ENCODE assay signal across 25 cellular contexts in the genomic region with DNA sequence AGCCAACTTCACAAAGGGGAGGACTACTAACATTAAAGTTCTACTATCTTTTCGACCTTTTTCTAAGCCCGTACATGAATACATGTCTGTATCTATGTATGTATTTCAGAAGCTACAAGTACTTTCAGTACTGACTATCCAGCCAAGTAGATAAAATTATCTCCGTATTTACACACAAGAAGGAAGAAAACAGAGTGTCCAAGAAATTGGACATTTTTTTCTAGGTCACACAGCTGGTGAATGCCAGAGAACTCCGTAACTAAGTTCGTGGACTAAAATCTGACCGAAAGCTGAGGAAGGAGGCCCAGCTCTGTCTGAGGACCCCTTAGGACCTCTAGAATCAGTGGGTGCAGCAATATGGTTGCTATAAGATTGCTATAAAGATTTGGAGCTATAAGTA.
DNase-seq lines count a peak whose midpoint lies in the region; ATAC-seq and TF ChIP-seq lines count a peak whose summit lies in the region.
"Had no signal": no experiment of that assay in that cellular context is flagged by ENCODE, and none has a peak within 500 bp of the region (broad histone marks: within the 10 kb centered on the region; RNA-seq: fewer than 3 reads in every experiment).

No MANE protein-coding gene starts in this region.

- H3K4me3 ChIP-seq in smooth muscle cell: no peak overlapping the region
- H3K4me3 ChIP-seq: BLaER1, GM12878, Peyer's patch had no signal

- H3K36me3 ChIP-seq in smooth muscle cell (ENCODE audit: low read depth): no peaks in the 10 kb centered on the region
- H3K36me3 ChIP-seq: BLaER1 had no signal

- H3F3A ChIP-seq in smooth muscle cell (ENCODE audit: low read depth): peaks cover 3% of the 10 kb centered on the region

- H3K27me3 ChIP-seq in smooth muscle cell (ENCODE audit: low read depth): no peaks in the 10 kb centered on the region
- H3K27me3 ChIP-seq: BLaER1, Peyer's patch had no signal

- H3K79me2 ChIP-seq in smooth muscle cell (ENCODE audit: low read depth): no peaks in the 10 kb centered on the region

- no peaks in the 10 kb centered on the region for H4K20me1 ChIP-seq in smooth muscle cell (ENCODE audit: low read depth)
- H4K20me1 ChIP-seq: BLaER1 had no signal

- H3K27ac ChIP-seq in smooth muscle cell (ENCODE audit: low read depth): peak overlapping the region; percentile 100
- H3K27ac ChIP-seq: 22Rv1, BLaER1, HL-60, Peyer's patch had no signal

- ATAC-seq in Right ventricle myocardium inferior: peak; percentile 79
- peak; percentile 80 for ATAC-seq in left ventricle myocardium superior
- ATAC-seq in HG03460 (IDR thresholded peaks at IDR 0.05; ENCODE audit: unreplicated experiment): no peak
- ATAC-seq: GM12878, HCT116 had no signal

- intact Hi-C loops in Right ventricle myocardium inferior (cut with DNase I) (no loop called here), cardiac septum (cut with DNase I) (no loop called here), left ventricle myocardium superior (cut with micrococcal nuclease) (no loop called here)

- DNase-seq in Right ventricle myocardium inferior (ENCODE audit: missing footprints): no peak
- DNase-seq in cardiac septum (ENCODE audit: low spot score): no peak
- no peak for DNase-seq in left ventricle myocardium superior
- no peak for DNase-seq in smooth muscle cell (lab: John Stamatoyannopoulos, UW; ENCODE audit: unreplicated experiment)
- DNase-seq in DMS153 treated with DMSO at 0.1 percent for 48 hours (lab: John Stamatoyannopoulos, UW; ENCODE audit: unreplicated experiment): no peak
- no peak for DNase-seq in EL
- no peak for DNase-seq in GOT3 (lab: John Stamatoyannopoulos, UW)
- DNase-seq: CD4-positive, alpha-beta T cell; DMS53; NCI-H1092; NCI-H1417 treated with DMSO at 0.1 percent for 48 hours; NCI-H187; NCI-H2081 treated with DMSO at 0.1 percent for 48 hours; NCI-H2171; NCI-H226; NCI-H510A; NCI-H69; Peyer's patch; SK-N-SH had no signal

- H3K4me1 ChIP-seq in smooth muscle cell (ENCODE audit: low read depth): no peaks in the 10 kb centered on the region
- H3K4me1 ChIP-seq: BLaER1, Peyer's patch had no signal

- 66% methylated on average over 6 of the region's 6 CpGs for WGBS in smooth muscle cell (ENCODE audit: low lambda C conversion rate)

- peak overlapping the region; percentile 35 for H2AFZ ChIP-seq in smooth muscle cell (ENCODE audit: low read depth)

- peak overlapping the region; percentile 14 for H3K9ac ChIP-seq in smooth muscle cell (ENCODE audit: low read depth)
- H3K9ac ChIP-seq: BLaER1, SK-N-SH had no signal

- H3K9me3 ChIP-seq in smooth muscle cell (replicated peaks; ENCODE audit: low read depth): no peaks in the 10 kb centered on the region
- H3K9me3 ChIP-seq: BLaER1, Peyer's patch, SK-N-SH had no signal

- TF ChIP-seq CTCF in smooth muscle cell (IDR thresholded peaks at IDR 0.05; ENCODE audit: borderline replicate concordance, insufficient read depth, poor library complexity, severe bottlenecking): no peak

- H3K4me2 ChIP-seq in smooth muscle cell: peak overlapping the region; percentile 67
- H3K4me2 ChIP-seq: BLaER1, SK-N-SH had no signal
